ENCODE assay signal across 20 cellular contexts in genomic region chr12:14607561-14607960, GRCh38. TPM values are rescaled to one million over a fixed set of nuclear protein-coding genes. Genes with fewer than 3 reads are reported as not detected.
"Had no signal": no experiment of that assay in that cellular context is flagged by ENCODE, and none has a peak within 500 bp of the region (broad histone marks: within the 10 kb centered on the region; RNA-seq: fewer than 3 reads in every experiment).

No MANE protein-coding gene starts in this region.

- FAIRE-seq: astrocyte had no signal

- H3K27me3 ChIP-seq: gastroesophageal sphincter, pancreas, right atrium auricular region, upper lobe of right lung had no signal

- H3K36me3 ChIP-seq: gastroesophageal sphincter, pancreas, right atrium auricular region, upper lobe of right lung had no signal

- H3K4me1 ChIP-seq: upper lobe of right lung had no signal

- H3K4me3 ChIP-seq: gastroesophageal sphincter, pancreas, psoas muscle, right atrium auricular region, upper lobe of right lung had no signal

- DNase-seq: activated CD4-positive, alpha-beta T cell treated with anti-CD3 and anti-CD28 coated beads for 1 hour; activated CD4-positive, alpha-beta T cell treated with anti-CD3 and anti-CD28 coated beads, Interleukin-2, amount 50 U/mL, for 1 hour; activated CD8-positive, alpha-beta T cell treated with anti-CD3 and anti-CD28 coated beads, Interleukin-2, amount 10 ng/mL, durations not matched to agents 7 days and 5 days; activated gamma-delta T cell; central memory CD4-positive, alpha-beta T cell; effector memory CD8-positive, alpha-beta T cell; head of caudate nucleus; hypothalamus; islet precursor cell; left cardiac atrium; pancreas; psoas muscle; stimulated activated CD4-positive, alpha-beta T cell treated with anti-CD3 and anti-CD28 coated beads, Interleukin-4, amount 100 ng/mL, for 24 hours; stimulated activated naive CD4-positive, alpha-beta T cell treated with Interleukin-2 at 50 U/mL for 16 hours; upper lobe of right lung had no signal

- H3K27ac ChIP-seq: gastroesophageal sphincter, pancreas, psoas muscle, right atrium auricular region, upper lobe of right lung had no signal

- ATAC-seq: activated CD8-positive, alpha-beta T cell treated with anti-CD3 and anti-CD28 coated beads, Interleukin-2, amount 10 ng/mL, durations not matched to agents 7 days and 5 days; effector memory CD8-positive, alpha-beta T cell; gastroesophageal sphincter; left cardiac atrium; natural killer cell treated with Interleukin-12 subunit alpha and Interleukin-12 subunit beta and Interleukin-15 and Interleukin-18, amount 100 ng/mL, for 72 hours; pancreas; psoas muscle; upper lobe of right lung had no signal

RNA-seq across cellular contexts. Expression of gene PLBD1, which starts 39.9 kb away (rescaled TPM):
- total RNA-seq: activated CD8-positive, alpha-beta T cell treated with anti-CD3 and anti-CD28 coated beads, Interleukin-2, amount 10 ng/mL, durations not matched to agents 7 days and 5 days; activated T-helper 1 cell treated with anti-CD3 and anti-CD28 coated beads, Interleukin-12 subunit alpha, Interleukin-12 subunit beta, Interleukin-2, Interleukin-4 antibody, amounts not matched to agents 30 ng/mL and 10 ng/mL and 1 ng/mL, durations not matched to agents 14 hours and 24 hours and 36 hours; natural killer cell treated with Interleukin-12 subunit alpha and Interleukin-12 subunit beta and Interleukin-15 and Interleukin-18, amount 100 ng/mL, for 72 hours had no signal
